1 cellular context compared by ENCODE assay signal in the genomic region with DNA sequence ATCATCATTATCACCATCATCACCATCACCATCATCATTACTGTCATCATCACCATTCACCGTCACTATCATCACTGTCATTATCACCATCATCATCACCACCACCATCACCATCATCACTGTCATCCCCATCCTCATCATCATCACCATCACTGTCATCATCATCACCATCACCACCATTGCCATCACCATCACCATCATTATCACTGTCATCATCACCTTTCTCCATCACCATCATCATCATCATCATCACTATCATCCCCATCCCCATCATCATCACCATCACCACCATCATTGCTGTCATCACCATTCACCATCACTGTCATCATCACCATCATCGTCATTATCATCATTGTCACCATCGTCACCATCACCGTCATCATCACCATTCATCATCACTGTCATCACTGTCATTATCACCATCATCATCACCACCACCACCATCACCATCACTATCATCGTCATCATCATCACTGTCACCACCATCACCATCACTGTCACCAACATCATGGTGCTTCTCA.
TF ChIP-seq lines count a peak whose summit lies in the region.

No MANE protein-coding gene starts in this region.

TF ChIP-seq in HEK293, 187 proteins besides CTCF, POLR2A, EP300 and RAD21 (continued from another document):
- TF ChIP-seq, protein P1, sequence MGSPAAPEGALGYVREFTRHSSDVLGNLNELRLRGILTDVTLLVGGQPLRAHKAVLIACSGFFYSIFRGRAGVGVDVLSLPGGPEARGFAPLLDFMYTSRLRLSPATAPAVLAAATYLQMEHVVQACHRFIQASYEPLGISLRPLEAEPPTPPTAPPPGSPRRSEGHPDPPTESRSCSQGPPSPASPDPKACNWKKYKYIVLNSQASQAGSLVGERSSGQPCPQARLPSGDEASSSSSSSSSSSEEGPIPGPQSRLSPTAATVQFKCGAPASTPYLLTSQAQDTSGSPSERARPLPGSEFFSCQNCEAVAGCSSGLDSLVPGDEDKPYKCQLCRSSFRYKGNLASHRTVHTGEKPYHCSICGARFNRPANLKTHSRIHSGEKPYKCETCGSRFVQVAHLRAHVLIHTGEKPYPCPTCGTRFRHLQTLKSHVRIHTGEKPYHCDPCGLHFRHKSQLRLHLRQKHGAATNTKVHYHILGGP (tag by site-specific recombination; IDR thresholded peaks at IDR 0.05), result peak; percentile 23; the same call in 1 of the 2 replicates
- TF ChIP-seq ZNF148 (tag by site-specific recombination; IDR thresholded peaks at IDR 0.05; ENCODE audit: borderline replicate concordance) (peak; percentile 95), ZBTB17 (tag by site-specific recombination; IDR thresholded peaks at IDR 0.05) (peak; percentile 34; the same call in 1 of the 2 replicates), ZNF544 (tag by site-specific recombination; IDR thresholded peaks at IDR 0.05) (peak; percentile 41; the same call in 1 of the 2 replicates), ZNF274 (IDR thresholded peaks at IDR 0.05; ENCODE audit: low read length) (no peak), ZNF274 (tag by site-specific recombination; IDR thresholded peaks at IDR 0.05; ENCODE audit: borderline replicate concordance) (peak; percentile 61), ZNF621 (tag by site-specific recombination; IDR thresholded peaks at IDR 0.05) (peak; percentile 89; the same call in 1 of the 2 replicates), GLI2 (tag by site-specific recombination; IDR thresholded peaks at IDR 0.05; ENCODE audit: borderline replicate concordance, low read depth) (no peak), ZNF140 (tag by site-specific recombination; IDR thresholded peaks at IDR 0.05) (0 out of 2 replicates have a peak, but pooled peaks have one; percentile 12), ZNF548 (tag by site-specific recombination; IDR thresholded peaks at IDR 0.05) (no peak), ZNF26 (tag by site-specific recombination; IDR thresholded peaks at IDR 0.05) (peak; percentile 29), ZNF658 (tag by site-specific recombination; IDR thresholded peaks at IDR 0.05) (peak; percentile 97), RBAK (tag by site-specific recombination; IDR thresholded peaks at IDR 0.05) (peak; percentile 66; the same call in 1 of the 2 replicates)
- TF ChIP-seq, protein P2, sequence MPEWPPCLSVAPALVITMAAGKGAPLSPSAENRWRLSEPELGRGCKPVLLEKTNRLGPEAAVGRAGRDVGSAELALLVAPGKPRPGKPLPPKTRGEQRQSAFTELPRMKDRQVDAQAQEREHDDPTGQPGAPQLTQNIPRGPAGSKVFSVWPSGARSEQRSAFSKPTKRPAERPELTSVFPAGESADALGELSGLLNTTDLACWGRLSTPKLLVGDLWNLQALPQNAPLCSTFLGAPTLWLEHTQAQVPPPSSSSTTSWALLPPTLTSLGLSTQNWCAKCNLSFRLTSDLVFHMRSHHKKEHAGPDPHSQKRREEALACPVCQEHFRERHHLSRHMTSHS (tag by site-specific recombination; IDR thresholded peaks at IDR 0.05), result 0 out of 2 replicates have a peak, but pooled peaks have one; percentile 43
